8 cellular contexts compared by ENCODE assay signal in genomic region chrX:115642895-115643530, GRCh38.
A peak's percentile ranks its signal among the peaks of the same experiment; 100 is the strongest.
DNase-seq lines count a peak whose midpoint lies in the region; TF ChIP-seq lines count a peak whose summit lies in the region.

No MANE protein-coding gene starts in this region.

- no peaks in the 10 kb centered on the region for H3K9me2 ChIP-seq in hepatocyte (replicated peaks; ENCODE audit: insufficient read depth)

- no peaks in the 10 kb centered on the region for H4K20me1 ChIP-seq in hepatocyte (ENCODE audit: insufficient read depth, poor library complexity, severe bottlenecking)

- H3K4me1 ChIP-seq in hepatocyte (ENCODE audit: insufficient read depth) = no peaks in the 10 kb centered on the region

- H3K36me3 Mint-ChIP-seq in Calu3 (ENCODE audit: insufficient read depth, unreplicated experiment) = peaks cover 12% of the 10 kb centered on the region

- no TSS peak for BruUV-seq in Calu3 (replicated peaks; lab: Mats Ljungman, UMichigan)

- no peaks in the 10 kb centered on the region for H3K27me3 Mint-ChIP-seq in Calu3 (ENCODE audit: unreplicated experiment)

- no peaks in the 10 kb centered on the region for H3K4me1 Mint-ChIP-seq in Calu3 (ENCODE audit: low read depth, unreplicated experiment)

- H3K9me3 ChIP-seq in hepatocyte (ENCODE audit: low read depth) = no peaks in the 10 kb centered on the region

- 36% methylated on average over 5 of the region's 5 CpGs for WGBS in hepatocyte (ENCODE audit: low lambda C conversion rate, missing lambda C conversion rate)

- no peaks in the 10 kb centered on the region for H3K9me3 Mint-ChIP-seq in Calu3 (ENCODE audit: low read depth, unreplicated experiment)

- intact Hi-C loops in Calu3 (cut with micrococcal nuclease; ENCODE audit: unreplicated experiment) = loop anchor here (1.0 to 5.0 kb wide), 3 partner anchors 81 to 416 kb away; partner anchors contain the start of gene PLS3

- H3K4me3 ChIP-seq in hepatocyte = no peak overlapping the region

- no peak overlapping the region for H3K27ac Mint-ChIP-seq in Calu3 (ENCODE audit: unreplicated experiment)

- H3K4me3 Mint-ChIP-seq in Calu3 (ENCODE audit: low read depth, unreplicated experiment) = no peak overlapping the region

- H2AFZ ChIP-seq in hepatocyte = no peak overlapping the region

- no peaks in the 10 kb centered on the region for H3K27me3 ChIP-seq in hepatocyte

- CTCF ChIA-PET in Calu3 (lab: Charles Lee) = interaction anchor here (1.0 kb wide), 1 partner anchor 297 kb away, joined by 3 read pairs; no protein-coding TSS in a partner anchor

- H3K27ac ChIP-seq in hepatocyte = peak overlapping the region; percentile 34

- TF ChIP-seq CTCF in Calu3 (IDR thresholded peaks at IDR 0.05; ENCODE audit: unreplicated experiment) (peak; percentile 64), GM20000 (IDR thresholded peaks at IDR 0.05; ENCODE audit: extremely low read depth, missing control alignments) (peak; percentile 31), hepatocyte (IDR thresholded peaks at IDR 0.05; ENCODE audit: poor library complexity) (peak; percentile 99)

- no peak overlapping the region for H3K4me2 ChIP-seq in hepatocyte

- peak; percentile 38 for DNase-seq in Calu3
- DNase-seq in GM20000 (ENCODE audit: low spot score) = peak; percentile 9
- DNase-seq in NCI-H524 treated with DMSO at 0.1 percent for 48 hours (lab: John Stamatoyannopoulos, UW) = peak; percentile 1
- peak; percentile 11 for DNase-seq in amniotic stem cell (lab: John Stamatoyannopoulos, UW)
- DNase-seq in hepatocyte (ENCODE audit: low spot score) = peak; percentile 75
- peak; percentile 2 for DNase-seq in stimulated activated CD4-positive, alpha-beta T cell treated with anti-CD3 and anti-CD28 coated beads, Interleukin-2, amount 100 ng/mL, for 4 hours (ENCODE audit: low read depth)
- no peak for DNase-seq in GM19240 (ENCODE audit: insufficient read length, low spot score)
- no peak for DNase-seq in NCI-H1048 (lab: John Stamatoyannopoulos, UW)

- no peaks in the 10 kb centered on the region for H3K79me2 ChIP-seq in hepatocyte

- H3K36me3 ChIP-seq in hepatocyte (replicated peaks; ENCODE audit: insufficient read depth, low read depth) = no peaks in the 10 kb centered on the region

Comparison
In these comparisons a context has a peak if more than half of its experiments do, and no peak if none do; other contexts are left out.
1. DNase-seq: peak in Calu3 (single experiment), GM20000 (single experiment), NCI-H524 treated with DMSO at 0.1 percent for 48 hours (single experiment), amniotic stem cell (single experiment), hepatocyte (single experiment) and stimulated activated CD4-positive, alpha-beta T cell treated with anti-CD3 and anti-CD28 coated beads, Interleukin-2, amount 100 ng/mL, for 4 hours (single experiment); none in GM19240 (single experiment) and NCI-H1048 (single experiment).
2. CTCF ChIP-seq: peak in every context shown above with its lines; median percentile 99 in hepatocyte; 64 in Calu3; 31 in GM20000.